ENCODE assay signal across 8 cellular contexts in the genomic region with DNA sequence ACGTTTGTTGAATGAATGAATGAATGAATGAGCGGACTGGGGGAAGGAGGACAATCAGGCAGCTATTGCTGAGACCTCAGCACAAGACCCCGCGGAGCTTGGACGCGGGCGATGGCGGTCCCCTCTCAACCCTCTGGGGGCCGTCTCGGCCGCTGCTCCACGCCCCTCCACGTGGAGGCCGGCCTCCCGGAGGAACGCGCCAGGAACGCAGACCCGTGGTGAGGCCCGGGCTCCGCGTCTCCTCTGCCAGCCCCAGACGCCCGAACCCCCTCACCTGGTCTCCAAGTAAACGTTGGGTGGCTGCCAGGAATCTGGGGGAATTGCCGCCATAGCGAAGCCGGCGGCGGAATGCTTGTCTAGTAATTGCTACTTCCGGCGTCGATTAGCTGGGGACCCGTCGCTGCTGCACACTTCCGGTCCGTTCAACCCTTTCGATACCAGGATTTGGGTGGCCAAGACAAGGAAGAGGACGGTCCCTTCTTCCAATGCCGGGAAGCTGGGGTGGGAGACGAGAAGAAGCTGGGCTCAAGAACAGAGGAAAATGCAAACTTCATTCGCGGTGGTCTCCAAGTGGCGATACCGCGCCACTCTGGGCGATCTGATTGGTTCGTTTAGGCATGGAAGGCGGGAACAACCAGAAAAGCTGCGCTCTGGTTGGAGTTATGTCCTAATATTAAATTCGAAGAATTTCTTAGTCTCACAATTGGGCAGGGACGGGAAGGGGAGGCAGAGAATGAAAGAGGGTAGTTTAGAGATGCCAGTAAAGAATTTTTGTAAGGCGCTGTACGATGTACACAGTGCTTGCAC. TPM values are rescaled to one million over a fixed set of nuclear protein-coding genes. Genes with fewer than 3 reads are reported as not detected.
A peak's percentile ranks its signal among the peaks of the same experiment; 100 is the strongest.
DNase-seq lines count a peak whose midpoint lies in the region; ATAC-seq and TF ChIP-seq lines count a peak whose summit lies in the region.

A gene (minus strand): TSS at position 361 of the 807 bp plus-strand sequence. CDS start 31 bp downstream, at position 330.

- H3K9me3 Mint-ChIP-seq in activated naive CD4-positive, alpha-beta T cell treated with anti-CD3 and anti-CD28 coated beads, Interleukin-2, amount 50 U/mL, for 72 hours: no peaks in the 10 kb centered on the region

- no peaks in the 10 kb centered on the region for H3K36me3 ChIP-seq in thoracic aorta

- H3K9me3 ChIP-seq in thoracic aorta: no peaks in the 10 kb centered on the region

- peak within 1 kb of the TSS; percentile 91 for H3K27ac ChIP-seq in thoracic aorta

- H3K27me3 ChIP-seq in thoracic aorta (replicated peaks; ENCODE audit: insufficient read depth): no peaks in the 10 kb centered on the region

- TF ChIP-seq CTCF in HFF-Myc (IDR thresholded peaks at IDR 0.05; ENCODE audit: low read depth, low read length, missing control alignments): no peak
- TF ChIP-seq CTCF in omental fat pad (IDR thresholded peaks at IDR 0.05): no peak
- TF ChIP-seq CTCF in thoracic aorta (IDR thresholded peaks at IDR 0.05): no peak

- ATAC-seq in activated naive CD4-positive, alpha-beta T cell treated with anti-CD3 and anti-CD28 coated beads, Interleukin-2, amount 50 U/mL, for 72 hours: peak; percentile 73 to 75
- ATAC-seq in omental fat pad (ENCODE audit: low FRiP score): peak; percentile 90
- peak; percentile 88 for ATAC-seq in thoracic aorta (ENCODE audit: insufficient number of reproducible peaks, low FRiP score, low read depth)

- H3K27ac Mint-ChIP-seq in activated naive CD4-positive, alpha-beta T cell treated with anti-CD3 and anti-CD28 coated beads, Interleukin-2, amount 50 U/mL, for 72 hours: peak within 1 kb of the TSS; percentile 95 to 100

- H3K36me3 Mint-ChIP-seq in activated naive CD4-positive, alpha-beta T cell treated with anti-CD3 and anti-CD28 coated beads, Interleukin-2, amount 50 U/mL, for 72 hours: peaks cover 29 to 32% of the 10 kb centered on the region in 2 donors

- H3K4me3 ChIP-seq in HFF-Myc (replicated peaks; ENCODE audit: low read depth, low read length): peak within 1 kb of the TSS; percentile 73
- H3K4me3 ChIP-seq in thoracic aorta: peak within 1 kb of the TSS; percentile 99

- DNase-seq in GM04503 (ENCODE audit: low read depth) (peak; percentile 62), HFF-Myc (ENCODE audit: extremely low read depth, low read depth) (peak; percentile 78), NCI-H1048 (lab: John Stamatoyannopoulos, UW) (peak; percentile 92), SKM-1 (lab: John Stamatoyannopoulos, UW; ENCODE audit: unreplicated experiment) (peak; percentile 84), glomerular visceral epithelial cell (ENCODE audit: extremely low spot score) (peak; percentile 89), omental fat pad (ENCODE audit: low spot score) (peak; percentile 73), thoracic aorta (ENCODE audit: low spot score) (peak; percentile 52)
- DNase-seq in activated naive CD4-positive, alpha-beta T cell treated with anti-CD3 and anti-CD28 coated beads, Interleukin-2, amount 50 U/mL, for 72 hours (ENCODE audit: low spot score in 2 of 2): peak; percentile 83 to 84

- H3K4me1 ChIP-seq in thoracic aorta (ENCODE audit: control insufficient read depth in 1 of 2, low read depth in 2 of 2): peaks cover 7 to 16% of the 10 kb centered on the region in 2 donors

RNA-seq across cellular contexts. Expression of the gene that starts here (rescaled TPM):
- 10 to 100 TPM; 23.4 to 44.3 TPM for total RNA-seq in activated naive CD4-positive, alpha-beta T cell treated with anti-CD3 and anti-CD28 coated beads, Interleukin-2, amount 50 U/mL, for 72 hours
- total RNA-seq in omental fat pad: 10 to 100 TPM; 17.5 to 31.6 (median 20.9) TPM
- 10 to 100 TPM; 12.0 to 12.9 TPM for total RNA-seq in thoracic aorta

Comparison
In these comparisons a context has a peak if more than half of its experiments do, and no peak if none do; other contexts are left out.
1. Peak in every context shown above with its lines: DNase-seq, ATAC-seq, H3K4me3 ChIP-seq and H3K27ac ChIP-seq.